In genomic region chr19:56125806-56126590, GRCh38 we compare ENCODE assay signal across 24 cellular contexts. TPM values are rescaled to one million over a fixed set of nuclear protein-coding genes. Genes with fewer than 3 reads are reported as not detected.
DNase-seq lines count a peak whose midpoint lies in the region; ATAC-seq and TF ChIP-seq lines count a peak whose summit lies in the region.
"Had no signal": no experiment of that assay in that cellular context is flagged by ENCODE, and none has a peak within 500 bp of the region (broad histone marks: within the 10 kb centered on the region; RNA-seq: fewer than 3 reads in every experiment).

No MANE protein-coding gene starts in this region.

- CTCF ChIA-PET in GM10248 (lab: Yijun Ruan, JAX): interaction anchor here (1.2 kb wide), 2 partner anchors 12 to 15 kb away, joined by 3 to 4 read pairs; no protein-coding TSS in a partner anchor

- DNase-seq in COLO668 (lab: John Stamatoyannopoulos, UW; ENCODE audit: unreplicated experiment): peak; percentile 7
- peak; percentile 19 for DNase-seq in NCI-H146 treated with DMSO at 0.1 percent for 48 hours (lab: John Stamatoyannopoulos, UW; ENCODE audit: unreplicated experiment)
- peak; percentile 25 for DNase-seq in osteoblast (ENCODE audit: insufficient read length, low spot score, missing footprints)
- no peak for DNase-seq in GM10248 (ENCODE audit: extremely low spot score)
- DNase-seq in nucleus accumbens (lab: John Stamatoyannopoulos, UW): no peak
- DNase-seq: activated CD4-positive, CD25-positive, alpha-beta regulatory T cell treated with anti-CD3 and anti-CD28 coated beads, Interleukin-2, amount 50 U/mL, for 72 hours; activated CD8-positive, alpha-beta memory T cell treated with anti-CD3 and anti-CD28 coated beads for 24 hours; activated T-cell treated with anti-CD3 and anti-CD28 coated beads, Interleukin-2, amount 50 U/mL, for 24 hours; caudate nucleus; CD8-positive, alpha-beta T cell; dermis blood vessel endothelial cell; DMS53; GDM1; naive B cell; NCI-H1105 treated with DMSO at 0.1 percent for 48 hours; NCI-H526; stimulated activated CD4-positive, alpha-beta T cell treated with anti-CD3 and anti-CD28 coated beads, Interleukin-2, amount 100 ng/mL, for 48 hours; stimulated activated naive B cell treated with anti-CD40 and anti-IgM and Interleukin-4, amounts not matched to agents 10 μg/mL and 1 μg/mL and 100 μg/mL, for 72 hours; SW 1271; testis had no signal

- POLR2A ChIA-PET in GM10248 (lab: Yijun Ruan, JAX): no interaction called here

- H3K4me3 Mint-ChIP-seq in brain: peak overlapping the region in 2 of 5 experiments; percentile 56 to 67
- H3K4me3 Mint-ChIP-seq: activated T-cell treated with anti-CD3 and anti-CD28 coated beads, Interleukin-2, amount 50 U/mL, for 24 hours; CD8-positive, alpha-beta T cell; stimulated activated naive B cell treated with anti-CD40 and anti-IgM and Interleukin-4, amounts not matched to agents 10 μg/mL and 1 μg/mL and 100 μg/mL, for 72 hours had no signal

- H3K9me3 ChIP-seq in osteoblast (ENCODE audit: low read depth, low read length): no peaks in the 10 kb centered on the region
- H3K9me3 ChIP-seq: testis had no signal

- no peak overlapping the region for H3K27ac ChIP-seq in osteoblast (ENCODE audit: low read depth, low read length)
- H3K27ac ChIP-seq: testis had no signal

- no peaks in the 10 kb centered on the region for H4K20me1 ChIP-seq in osteoblast (ENCODE audit: insufficient read depth, low read length)

- TF ChIP-seq CTCF in brain (conservative IDR thresholded peaks at IDR 0.05): no peak
- no peak for TF ChIP-seq CTCF in osteoblast (IDR thresholded peaks at IDR 0.05; ENCODE audit: extremely low read depth, low read depth, low read length)
- TF ChIP-seq CTCF in GM10248 (IDR thresholded peaks at IDR 0.05; ENCODE audit: control extremely low read depth, extremely low read depth, low read depth, missing control alignments): no peak

- no peaks in the 10 kb centered on the region for H3K79me2 ChIP-seq in osteoblast (ENCODE audit: insufficient read depth, low read length)

- H3K27ac Mint-ChIP-seq in brain: peak overlapping the region in 3 of 5 experiments; percentile 46 to 98 (median 94)
- H3K27ac Mint-ChIP-seq: activated T-cell treated with anti-CD3 and anti-CD28 coated beads, Interleukin-2, amount 50 U/mL, for 24 hours; stimulated activated naive B cell treated with anti-CD40 and anti-IgM and Interleukin-4, amounts not matched to agents 10 μg/mL and 1 μg/mL and 100 μg/mL, for 72 hours had no signal

- H3K4me2 ChIP-seq in osteoblast (ENCODE audit: insufficient read depth, low read length): no peak overlapping the region
- H3K4me2 ChIP-seq: smooth muscle cell had no signal

- peaks cover 4% of the 10 kb centered on the region for H3K4me1 ChIP-seq in osteoblast (ENCODE audit: insufficient read depth, low read length)
- H3K4me1 ChIP-seq: testis had no signal

- no peak overlapping the region for H3K4me3 ChIP-seq in osteoblast (ENCODE audit: insufficient read depth, low read length)
- H3K4me3 ChIP-seq: smooth muscle cell had no signal

- H3K27me3 ChIP-seq in osteoblast (ENCODE audit: insufficient read depth, low read length): no peaks in the 10 kb centered on the region
- H3K27me3 ChIP-seq: testis had no signal

- peaks cover 0 to 3% (median 0%) of the 10 kb centered on the region in 5 experiments for H3K9me3 Mint-ChIP-seq in brain
- H3K9me3 Mint-ChIP-seq: activated T-cell treated with anti-CD3 and anti-CD28 coated beads, Interleukin-2, amount 50 U/mL, for 24 hours; CD8-positive, alpha-beta T cell; naive B cell; stimulated activated naive B cell treated with anti-CD40 and anti-IgM and Interleukin-4, amounts not matched to agents 10 μg/mL and 1 μg/mL and 100 μg/mL, for 72 hours had no signal

- peaks cover 2% of the 10 kb centered on the region for H3K27me3 Mint-ChIP-seq in brain
- H3K27me3 Mint-ChIP-seq: activated T-cell treated with anti-CD3 and anti-CD28 coated beads, Interleukin-2, amount 50 U/mL, for 24 hours; naive B cell; stimulated activated naive B cell treated with anti-CD40 and anti-IgM and Interleukin-4, amounts not matched to agents 10 μg/mL and 1 μg/mL and 100 μg/mL, for 72 hours had no signal

- H3K36me3 Mint-ChIP-seq in brain: no peaks in the 10 kb centered on the region
- H3K36me3 Mint-ChIP-seq: naive B cell had no signal

- no peak overlapping the region for H2AFZ ChIP-seq in osteoblast (ENCODE audit: low read length)

- H3K36me3 ChIP-seq in osteoblast (ENCODE audit: insufficient read depth, low read length): no peaks in the 10 kb centered on the region

- peaks cover 28% of the 10 kb centered on the region for H3K4me1 Mint-ChIP-seq in brain

- no peak for ATAC-seq in GM21786 (IDR thresholded peaks at IDR 0.05; ENCODE audit: unreplicated experiment)
- ATAC-seq: CD8-positive, alpha-beta T cell; Right ventricle myocardium inferior; stimulated activated naive B cell treated with anti-CD40 and anti-IgM and Interleukin-4, amounts not matched to agents 10 μg/mL and 1 μg/mL and 100 μg/mL, for 72 hours had no signal

RNA-seq across cellular contexts. Expression of gene ZNF787, which starts 4.9 kb away (rescaled TPM):
- 30.6 TPM for polyA plus RNA-seq in brain (ENCODE audit: insufficient read depth, low read depth, low replicate concordance)
- 23.6 and 27.5 TPM in 2 replicates for total RNA-seq in osteoblast

RNA-seq across cellular contexts. Expression of gene ZNF444, which starts 15.1 kb away (rescaled TPM):
- polyA plus RNA-seq in brain (ENCODE audit: insufficient read depth, low read depth, low replicate concordance): 39.9 TPM
- 13.0 and 16.6 TPM in 2 replicates for total RNA-seq in osteoblast

RNA-seq across cellular contexts. Expression of gene GALP, which starts 49.8 kb away (rescaled TPM):
- polyA plus RNA-seq in brain (ENCODE audit: insufficient read depth, low read depth, low replicate concordance): not detected
- total RNA-seq in osteoblast: not detected in 2 replicates
- total RNA-seq: CD8-positive, alpha-beta T cell; dermis blood vessel endothelial cell; Right ventricle myocardium inferior; smooth muscle cell; testis had no signal
- polyA plus RNA-seq: smooth muscle cell had no signal

Comparison
In these comparisons a context has a peak if more than half of its experiments do, and no peak if none do; other contexts are left out.
1. DNase-seq: peak in COLO668 (single experiment), NCI-H146 treated with DMSO at 0.1 percent for 48 hours (single experiment) and osteoblast (single experiment); none in GM10248 (single experiment) and nucleus accumbens (0 of 56).